Comparison of ENCODE assay signal across 10 cellular contexts in genomic region chr5:91151947-91152346, GRCh38.
DNase-seq lines count a peak whose midpoint lies in the region; ATAC-seq and TF ChIP-seq lines count a peak whose summit lies in the region.
"Had no signal": no experiment of that assay in that cellular context is flagged by ENCODE, and none has a peak within 500 bp of the region (broad histone marks: within the 10 kb centered on the region; RNA-seq: fewer than 3 reads in every experiment).

No MANE protein-coding gene starts in this region.

- DNase-seq in GM23338 (ENCODE audit: low spot score) = peak; percentile 28
- peak; percentile 84 for DNase-seq in fibroblast of villous mesenchyme (ENCODE audit: low read depth)
- DNase-seq in sigmoid colon = peak; percentile 82
- no peak for DNase-seq in GF-D8 (lab: John Stamatoyannopoulos, UW)
- DNase-seq in hippocampal formation (lab: John Stamatoyannopoulos, UW) = no peak
- DNase-seq in HuH-7 (ENCODE audit: low spot score) = no peak
- no peak for DNase-seq in C1 segment of cervical spinal cord (lab: John Stamatoyannopoulos, UW)
- DNase-seq: Peyer's patch had no signal

- no peaks in the 10 kb centered on the region for H3K79me2 ChIP-seq in GM23338 (replicated peaks; ENCODE audit: insufficient read depth)

- H3K9me3 Mint-ChIP-seq in GM23338 = peaks cover 20% of the 10 kb centered on the region

- peak overlapping the region; percentile 74; the same call in 1 of the 2 replicates for H3K27ac Mint-ChIP-seq in GM23338

- no peaks in the 10 kb centered on the region for H3K9me3 ChIP-seq in sigmoid colon
- H3K9me3 ChIP-seq: esophagus muscularis mucosa, Peyer's patch had no signal

- H3K4me1 Mint-ChIP-seq in GM23338 = peaks cover 15% of the 10 kb centered on the region

- 67 to 88% methylated on average over 2 of the region's 2 CpGs for WGBS in sigmoid colon, 2 donors

- peaks cover 2% of the 10 kb centered on the region for H3K27me3 Mint-ChIP-seq in GM23338 (ENCODE audit: insufficient read depth, low read depth, poor library complexity)

- TF ChIP-seq EP300 in sigmoid colon (IDR thresholded peaks at IDR 0.05) = no peak

- H3K4me2 ChIP-seq in GM23338 = no peak overlapping the region

- intact Hi-C loops in sigmoid colon (cut with DNase I) = no loop called here

- no peaks in the 10 kb centered on the region for H3F3A ChIP-seq in GM23338 (replicated peaks; ENCODE audit: low read depth)

- TF ChIP-seq CTCF in GM23338 (conservative IDR thresholded peaks at IDR 0.05; ENCODE audit: low read depth in 2 of 2) (no peak), fibroblast of villous mesenchyme (IDR thresholded peaks at IDR 0.05; ENCODE audit: insufficient read depth, low read depth, low read length) (no peak), sigmoid colon (IDR thresholded peaks at IDR 0.05) (no peak)

- H3K27me3 ChIP-seq in GM23338 (ENCODE audit: insufficient read depth) (no peaks in the 10 kb centered on the region), sigmoid colon (no peaks in the 10 kb centered on the region)
- H3K27me3 ChIP-seq: esophagus muscularis mucosa, Peyer's patch had no signal

- no peak overlapping the region for H2AFZ ChIP-seq in GM23338

- no peaks in the 10 kb centered on the region for H4K20me1 ChIP-seq in GM23338 (replicated peaks; ENCODE audit: insufficient read depth)

- no peak for TF ChIP-seq POLR2A in sigmoid colon (IDR thresholded peaks at IDR 0.05)

- ATAC-seq in GM23338 = peak; percentile 38; the same call in 1 of the 3 replicates
- peak; percentile 77 for ATAC-seq in SK-N-SH treated with all-trans-retinoic acid at 6 μM for 48 hours

- H3K4me3 Mint-ChIP-seq in GM23338 = no peak overlapping the region

- H3K4me1 ChIP-seq in GM23338 (ENCODE audit: insufficient read depth) (no peaks in the 10 kb centered on the region), sigmoid colon (peaks cover 0 to 11% (median 10%) of the 10 kb centered on the region in 4 donors)
- H3K4me1 ChIP-seq: Peyer's patch had no signal

- H3K36me3 ChIP-seq in GM23338 (ENCODE audit: insufficient read depth) (peaks cover 9% of the 10 kb centered on the region; the same call in 1 of the 2 replicates), sigmoid colon (no peaks in the 10 kb centered on the region)
- H3K36me3 ChIP-seq: esophagus muscularis mucosa, Peyer's patch had no signal

- H3K4me3 ChIP-seq in GM23338 = no peak overlapping the region
- H3K4me3 ChIP-seq in fibroblast of villous mesenchyme (ENCODE audit: low read depth, low read length) = no peak overlapping the region
- no peak overlapping the region for H3K4me3 ChIP-seq in sigmoid colon
- H3K4me3 ChIP-seq: esophagus muscularis mucosa, Peyer's patch had no signal

- no peaks in the 10 kb centered on the region for H3K9me2 ChIP-seq in GM23338 (ENCODE audit: insufficient read depth)

- no peak overlapping the region for H3K27ac ChIP-seq in GM23338 (ENCODE audit: low read depth)
- no peak overlapping the region for H3K27ac ChIP-seq in sigmoid colon
- H3K27ac ChIP-seq: Peyer's patch had no signal

- peaks cover 31% of the 10 kb centered on the region for H3K36me3 Mint-ChIP-seq in GM23338 (ENCODE audit: low read depth)

TF ChIP-seq in GM23338, 12 proteins besides CTCF, POLR2A, EP300 and RAD21 (continues in another document):
- no peak for TF ChIP-seq NANOG (IDR thresholded peaks at IDR 0.05; ENCODE audit: borderline replicate concordance)
- no peak for TF ChIP-seq ZNF114 (CRISPR knock-in tag; IDR thresholded peaks at IDR 0.05)
- no peak for TF ChIP-seq REST (IDR thresholded peaks at IDR 0.05; ENCODE audit: unreplicated experiment)
- TF ChIP-seq EZH2 (IDR thresholded peaks at IDR 0.05; ENCODE audit: low read depth, unreplicated experiment) = no peak

TF ChIP-seq in SK-N-SH treated with all-trans-retinoic acid at 6 μM for 48 hours, 23 proteins besides CTCF, POLR2A, EP300 and RAD21:
- no peak for TF ChIP-seq PATZ1 (CRISPR knock-in tag; IDR thresholded peaks at IDR 0.05; ENCODE audit: borderline replicate concordance)
- no peak for TF ChIP-seq PPARA (CRISPR knock-in tag; IDR thresholded peaks at IDR 0.05; ENCODE audit: borderline replicate concordance)
- TF ChIP-seq ISL1 (CRISPR knock-in tag; IDR thresholded peaks at IDR 0.05) = peak; percentile 44; the same call in 1 of the 2 replicates
- no peak for TF ChIP-seq ZFP30 (CRISPR knock-in tag; IDR thresholded peaks at IDR 0.05)
- TF ChIP-seq ARNTL (CRISPR knock-in tag; IDR thresholded peaks at IDR 0.05; ENCODE audit: borderline replicate concordance, low read depth) = no peak
- TF ChIP-seq ZC3H10 (CRISPR knock-in tag; IDR thresholded peaks at IDR 0.05) = no peak
- TF ChIP-seq TSHZ2 (CRISPR knock-in tag; IDR thresholded peaks at IDR 0.05) = no peak

Comparison
In these comparisons a context has a peak if more than half of its experiments do, and no peak if none do; other contexts are left out.
1. DNase-seq: peak in GM23338 (single experiment), fibroblast of villous mesenchyme (single experiment) and sigmoid colon (single experiment); none in GF-D8 (single experiment), hippocampal formation (0 of 2), HuH-7 (single experiment) and C1 segment of cervical spinal cord (0 of 14).